Comparison of ENCODE assay signal across 10 cellular contexts in genomic region chr2:186129767-186130581, GRCh38.
DNase-seq lines count a peak whose midpoint lies in the region; TF ChIP-seq lines count a peak whose summit lies in the region.
"Had no signal": no experiment of that assay in that cellular context is flagged by ENCODE, and none has a peak within 500 bp of the region (broad histone marks: within the 10 kb centered on the region; RNA-seq: fewer than 3 reads in every experiment).

No MANE protein-coding gene starts in this region.

- peak overlapping the region; percentile 64 for H3K4me2 ChIP-seq in skeletal muscle satellite cell (ENCODE audit: low read length)

- H3K27ac ChIP-seq in HUES6 (ENCODE audit: low read depth, low read length): peak overlapping the region; percentile 29; the same call in 1 of the 2 replicates
- H3K27ac ChIP-seq: lower lobe of right lung, Peyer's patch had no signal

- H3K36me3 ChIP-seq in HUES6 (ENCODE audit: control insufficient read depth, insufficient read depth, low read length) (no peaks in the 10 kb centered on the region), skeletal muscle satellite cell (ENCODE audit: insufficient read depth, low read length) (no peaks in the 10 kb centered on the region)
- H3K36me3 ChIP-seq: lower lobe of right lung, Peyer's patch had no signal

- no peaks in the 10 kb centered on the region for H3K9me3 ChIP-seq in HUES6 (ENCODE audit: control insufficient read depth, insufficient read depth, low read depth, low read length)
- H3K9me3 ChIP-seq in skeletal muscle satellite cell (replicated peaks; ENCODE audit: low read length): no peaks in the 10 kb centered on the region
- H3K9me3 ChIP-seq: lower lobe of right lung, Peyer's patch had no signal

- H3K4me3 ChIP-seq in HUES6 (ENCODE audit: low read depth, low read length) (no peak overlapping the region), fibroblast of mammary gland (ENCODE audit: control insufficient read depth, low read depth, low read length) (no peak overlapping the region), skeletal muscle satellite cell (ENCODE audit: low read length) (peak overlapping the region; percentile 12)
- H3K4me3 ChIP-seq: lower lobe of right lung, Peyer's patch had no signal

- CTCF ChIA-PET in GM10248 (lab: Yijun Ruan, JAX): no interaction called here

- TF ChIP-seq CTCF in fibroblast of mammary gland (conservative IDR thresholded peaks at IDR 0.05; ENCODE audit: control insufficient read depth, insufficient read depth, low read depth, low read length): no peak
- TF ChIP-seq CTCF in GM10248 (IDR thresholded peaks at IDR 0.05; ENCODE audit: control extremely low read depth, extremely low read depth, low read depth, missing control alignments): no peak

- POLR2A ChIA-PET in GM10248 (lab: Yijun Ruan, JAX): no interaction called here

- H3K27me3 ChIP-seq in HUES6 (ENCODE audit: control insufficient read depth, insufficient read depth, low read length) (no peaks in the 10 kb centered on the region), skeletal muscle satellite cell (ENCODE audit: control insufficient read depth, insufficient read depth, low read length) (no peaks in the 10 kb centered on the region)
- H3K27me3 ChIP-seq: Peyer's patch had no signal

- H3K9ac ChIP-seq in HUES6 (ENCODE audit: low read length) (no peak overlapping the region), skeletal muscle satellite cell (ENCODE audit: low read depth, low read length) (no peak overlapping the region)

- DNase-seq in NCI-H774 (lab: John Stamatoyannopoulos, UW) (peak; percentile 31), fibroblast of mammary gland (ENCODE audit: low read depth) (peak; percentile 57), Kasumi-1 (lab: John Stamatoyannopoulos, UW) (no peak), GM10248 (ENCODE audit: extremely low spot score) (no peak), UCSD-AML1 (lab: John Stamatoyannopoulos, UW; ENCODE audit: unreplicated experiment) (no peak)
- no peak for DNase-seq in stimulated activated naive CD4-positive, alpha-beta T cell treated with Interleukin-2 at 50 U/mL for 16 hours (lab: John Stamatoyannopoulos, UW)
- DNase-seq: lower lobe of right lung, Peyer's patch had no signal

- H3K4me1 ChIP-seq in HUES6 (ENCODE audit: control insufficient read depth, insufficient read depth, low read length) (peaks cover 36% of the 10 kb centered on the region), skeletal muscle satellite cell (ENCODE audit: control insufficient read depth, insufficient read depth, low read length) (peaks cover 39% of the 10 kb centered on the region)
- H3K4me1 ChIP-seq: lower lobe of right lung, Peyer's patch had no signal

Comparison
In these comparisons a context has a peak if more than half of its experiments do, and no peak if none do; other contexts are left out.
1. DNase-seq: peak in NCI-H774 (single experiment) and fibroblast of mammary gland (single experiment); none in stimulated activated naive CD4-positive, alpha-beta T cell treated with Interleukin-2 at 50 U/mL for 16 hours (single experiment), Kasumi-1 (0 of 2), GM10248 (single experiment) and UCSD-AML1 (single experiment).